In the genomic region with DNA sequence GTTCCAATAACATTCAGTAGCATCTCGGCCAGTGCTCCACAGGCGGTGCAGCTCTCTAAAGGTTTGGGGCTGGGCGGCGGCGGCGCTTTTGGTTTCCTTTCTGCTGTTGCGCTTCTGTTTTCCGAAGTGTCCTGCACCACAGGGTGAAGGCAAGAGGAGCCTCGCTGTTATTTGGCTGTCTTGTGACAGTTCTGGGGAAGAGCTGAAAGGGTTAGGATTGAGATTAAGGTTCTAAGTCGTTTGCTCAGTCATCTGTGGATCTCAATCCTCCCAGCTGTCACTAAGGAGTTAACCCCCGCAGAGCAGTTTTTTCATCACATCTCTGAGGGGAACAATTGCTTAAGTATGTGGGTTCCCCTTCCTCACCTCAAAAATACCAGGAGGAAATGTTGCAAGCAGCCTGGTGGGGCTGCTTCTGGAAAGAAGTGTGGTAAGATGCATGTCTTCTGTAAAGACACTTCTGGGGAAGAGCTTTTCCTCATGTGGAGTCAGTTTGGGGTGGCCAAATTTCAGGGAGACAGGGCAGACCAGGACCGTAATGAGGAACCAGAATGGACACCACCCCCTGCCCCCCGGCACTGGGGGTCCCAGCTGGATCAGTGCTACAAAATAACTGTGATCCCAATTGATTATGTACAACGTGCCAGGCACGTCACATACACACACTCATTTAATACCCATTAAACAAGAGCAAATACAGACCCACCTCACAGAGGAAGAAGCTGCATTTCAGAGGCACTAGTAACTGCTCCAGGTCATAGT, we compare ENCODE assay signal across 8 cellular contexts. TPM values are rescaled to one million over a fixed set of nuclear protein-coding genes. Genes with fewer than 3 reads are reported as not detected.
A peak's percentile ranks its signal among the peaks of the same experiment; 100 is the strongest.
DNase-seq lines count a peak whose midpoint lies in the region; ATAC-seq and TF ChIP-seq lines count a peak whose summit lies in the region.

No MANE protein-coding gene starts in this region.

- no peaks in the 10 kb centered on the region for H3K27me3 Mint-ChIP-seq in activated naive CD8-positive, alpha-beta T cell treated with anti-CD3 and anti-CD28 coated beads, Interleukin-2, amount 10 ng/mL, durations not matched to agents 7 days and 5 days
- H3K27me3 Mint-ChIP-seq in neural progenitor cell (ENCODE audit: insufficient read depth, low read depth): peaks cover 5% of the 10 kb centered on the region
- no peaks in the 10 kb centered on the region for H3K27me3 Mint-ChIP-seq in mesothelial cell of epicardium (ENCODE audit: low read depth)

- H3K9ac ChIP-seq in neural progenitor cell: no peak overlapping the region

- no peak overlapping the region for H2AFZ ChIP-seq in neural progenitor cell (replicated peaks)

- POLR2A ChIA-PET in activated naive CD8-positive, alpha-beta T cell treated with anti-CD3 and anti-CD28 coated beads, Interleukin-2, amount 10 ng/mL, durations not matched to agents 7 days and 5 days (lab: Charles Lee): interaction anchor here (0.8 to 3.1 kb wide), 8 partner anchors 9 to 112 kb away, joined by 3 to 18 read pairs (median 5); partner anchors contain the start of gene ADA2

- H3K27ac ChIP-seq in neural progenitor cell: no peak overlapping the region

- peak; percentile 93 for ATAC-seq in activated naive CD8-positive, alpha-beta T cell treated with anti-CD3 and anti-CD28 coated beads, Interleukin-2, amount 10 ng/mL, durations not matched to agents 7 days and 5 days (ENCODE audit: low read depth)

- H3K36me3 Mint-ChIP-seq in activated naive CD8-positive, alpha-beta T cell treated with anti-CD3 and anti-CD28 coated beads, Interleukin-2, amount 10 ng/mL, durations not matched to agents 7 days and 5 days: peaks cover 47% of the 10 kb centered on the region
- H3K36me3 Mint-ChIP-seq in neural progenitor cell: peaks cover 4% of the 10 kb centered on the region
- H3K36me3 Mint-ChIP-seq in mesothelial cell of epicardium: peaks cover 3% of the 10 kb centered on the region

- peaks cover 23% of the 10 kb centered on the region for H3K4me1 Mint-ChIP-seq in activated naive CD8-positive, alpha-beta T cell treated with anti-CD3 and anti-CD28 coated beads, Interleukin-2, amount 10 ng/mL, durations not matched to agents 7 days and 5 days
- H3K4me1 Mint-ChIP-seq in neural progenitor cell: peaks cover 7% of the 10 kb centered on the region
- no peaks in the 10 kb centered on the region for H3K4me1 Mint-ChIP-seq in mesothelial cell of epicardium

- no peaks in the 10 kb centered on the region for H3K9me3 ChIP-seq in neural progenitor cell (ENCODE audit: low read depth)

- peak; percentile 80 for DNase-seq in GM20000 (ENCODE audit: low spot score)
- DNase-seq in NOMO-1 (lab: John Stamatoyannopoulos, UW; ENCODE audit: unreplicated experiment in 2 of 2): peak; percentile 89 to 99
- DNase-seq in activated naive CD8-positive, alpha-beta T cell treated with anti-CD3 and anti-CD28 coated beads, Interleukin-2, amount 10 ng/mL, durations not matched to agents 7 days and 5 days: peak; percentile 63
- peak; percentile 16 for DNase-seq in neural progenitor cell (ENCODE audit: low spot score)
- DNase-seq in ureter (ENCODE audit: low spot score): no peak
- no peak for DNase-seq in mesothelial cell of epicardium (ENCODE audit: low spot score in 2 of 2, unreplicated experiment in 2 of 2)
- DNase-seq in NCI-H1694 treated with DMSO at 0.1 percent for 48 hours (lab: John Stamatoyannopoulos, UW): no peak
- no peak for DNase-seq in SHP77 treated with DMSO at 0.1 percent for 48 hours (lab: John Stamatoyannopoulos, UW)

- peaks cover 10% of the 10 kb centered on the region for H3K4me1 ChIP-seq in neural progenitor cell

- H3K27ac Mint-ChIP-seq in activated naive CD8-positive, alpha-beta T cell treated with anti-CD3 and anti-CD28 coated beads, Interleukin-2, amount 10 ng/mL, durations not matched to agents 7 days and 5 days: peak overlapping the region; percentile 91
- H3K27ac Mint-ChIP-seq in neural progenitor cell (no peak overlapping the region), mesothelial cell of epicardium (no peak overlapping the region)

- H3K79me2 ChIP-seq in neural progenitor cell (ENCODE audit: low read depth): no peaks in the 10 kb centered on the region

- H3F3A ChIP-seq in neural progenitor cell (ENCODE audit: low read depth): peaks cover 8% of the 10 kb centered on the region

- H3K9me3 Mint-ChIP-seq in activated naive CD8-positive, alpha-beta T cell treated with anti-CD3 and anti-CD28 coated beads, Interleukin-2, amount 10 ng/mL, durations not matched to agents 7 days and 5 days: no peaks in the 10 kb centered on the region
- H3K9me3 Mint-ChIP-seq in neural progenitor cell (no peaks in the 10 kb centered on the region), mesothelial cell of epicardium (no peaks in the 10 kb centered on the region)

- H3K4me3 ChIP-seq in neural progenitor cell: no peak overlapping the region

- no peaks in the 10 kb centered on the region for H3K36me3 ChIP-seq in neural progenitor cell

- no peaks in the 10 kb centered on the region for H3K27me3 ChIP-seq in neural progenitor cell

- TF ChIP-seq CTCF in GM20000 (IDR thresholded peaks at IDR 0.05; ENCODE audit: extremely low read depth, missing control alignments): no peak
- no peak for TF ChIP-seq CTCF in neural progenitor cell (IDR thresholded peaks at IDR 0.05)
- TF ChIP-seq CTCF in mesothelial cell of epicardium (IDR thresholded peaks at IDR 0.05; ENCODE audit: unreplicated experiment): no peak

- peak overlapping the region; percentile 78 for H3K4me3 Mint-ChIP-seq in activated naive CD8-positive, alpha-beta T cell treated with anti-CD3 and anti-CD28 coated beads, Interleukin-2, amount 10 ng/mL, durations not matched to agents 7 days and 5 days
- H3K4me3 Mint-ChIP-seq in neural progenitor cell (no peak overlapping the region), mesothelial cell of epicardium (no peak overlapping the region)

- peak overlapping the region; percentile 35 for H3K4me2 ChIP-seq in neural progenitor cell

- peaks cover 5% of the 10 kb centered on the region for H4K20me1 ChIP-seq in neural progenitor cell (ENCODE audit: low read depth)

RNA-seq across cellular contexts. Expression of gene TMEM121B, which starts 14.2 kb away (rescaled TPM):
- total RNA-seq in activated naive CD8-positive, alpha-beta T cell treated with anti-CD3 and anti-CD28 coated beads, Interleukin-2, amount 10 ng/mL, durations not matched to agents 7 days and 5 days: under 1 TPM; 0.08 to 0.09 TPM
- total RNA-seq in neural progenitor cell (ENCODE audit: low replicate concordance) (2.8 and 5.0 TPM in 2 replicates), ureter (0.18 TPM), mesothelial cell of epicardium (1.0 to 1.1 TPM (median 1.1 TPM) in 3 replicates)

RNA-seq across cellular contexts. Expression of gene IL17RA, which starts 22.2 kb away (rescaled TPM):
- 10 to 100 TPM; 46.7 to 48.0 TPM for total RNA-seq in activated naive CD8-positive, alpha-beta T cell treated with anti-CD3 and anti-CD28 coated beads, Interleukin-2, amount 10 ng/mL, durations not matched to agents 7 days and 5 days
- 2.7 and 5.2 TPM in 2 replicates for total RNA-seq in neural progenitor cell (ENCODE audit: low replicate concordance)
- total RNA-seq in ureter: 15.4 TPM
- total RNA-seq in mesothelial cell of epicardium: 11.1 to 11.8 TPM (median 11.8 TPM) in 3 replicates

RNA-seq across cellular contexts. Expression of gene HDHD5, which starts 52.1 kb away (rescaled TPM):
- 10 to 100 TPM; 33.7 to 34.7 TPM for total RNA-seq in activated naive CD8-positive, alpha-beta T cell treated with anti-CD3 and anti-CD28 coated beads, Interleukin-2, amount 10 ng/mL, durations not matched to agents 7 days and 5 days
- 39.7 and 80.3 TPM in 2 replicates for total RNA-seq in neural progenitor cell (ENCODE audit: low replicate concordance)
- total RNA-seq in ureter: 30.2 TPM
- 42.3 to 47.1 TPM (median 42.6 TPM) in 3 replicates for total RNA-seq in mesothelial cell of epicardium

Comparison
In these comparisons a context has a peak if more than half of its experiments do, and no peak if none do; other contexts are left out.
1. DNase-seq: peak in GM20000 (single experiment), NOMO-1 (2 of 2), activated naive CD8-positive, alpha-beta T cell treated with anti-CD3 and anti-CD28 coated beads, Interleukin-2, amount 10 ng/mL, durations not matched to agents 7 days and 5 days (single experiment) and neural progenitor cell (single experiment); none in ureter (single experiment), mesothelial cell of epicardium (0 of 2), NCI-H1694 treated with DMSO at 0.1 percent for 48 hours (single experiment) and SHP77 treated with DMSO at 0.1 percent for 48 hours (single experiment).